In genomic region chr13:113921763-113922162, GRCh38 we compare ENCODE assay signal across 29 cellular contexts. TPM values are rescaled to one million over a fixed set of nuclear protein-coding genes. Genes with fewer than 3 reads are reported as not detected.
"Had no signal": no experiment of that assay in that cellular context is flagged by ENCODE, and none has a peak within 500 bp of the region (broad histone marks: within the 10 kb centered on the region; RNA-seq: fewer than 3 reads in every experiment).

No MANE protein-coding gene starts in this region.

- H3K4me1 ChIP-seq: foreskin keratinocyte had no signal

- H3K36me3 ChIP-seq: brain microvascular endothelial cell, esophagus muscularis mucosa, gastrocnemius medialis, heart left ventricle had no signal

- DNase-seq: activated CD4-positive, alpha-beta memory T cell treated with anti-CD3 and anti-CD28 coated beads, Interleukin-2, amount 10 ng/mL, durations not matched to agents 7 days and 5 days; activated CD4-positive, alpha-beta T cell treated with anti-CD3 and anti-CD28 coated beads for 1 hour; activated CD4-positive, alpha-beta T cell treated with anti-CD3 and anti-CD28 coated beads for 4 hours; activated CD4-positive, alpha-beta T cell treated with anti-CD3 and anti-CD28 coated beads, Interleukin-2, amount 10 ng/mL, durations not matched to agents 7 days and 5 days; activated CD4-positive, alpha-beta T cell treated with anti-CD3 and anti-CD28 coated beads, Interleukin-2, amount 50 U/mL, for 4 hours; activated naive CD4-positive, alpha-beta T cell treated with anti-CD3 and anti-CD28 coated beads for 36 hours; activated T-cell treated with anti-CD3 and anti-CD28 coated beads, Interleukin-2, amount 50 U/mL, for 48 hours; amniotic stem cell; anterior cingulate cortex; brain microvascular endothelial cell; cortex of kidney; dermis blood vessel endothelial cell; effector CD4-positive, alpha-beta T cell; effector memory CD8-positive, alpha-beta T cell; erythroblast; foreskin keratinocyte; glutamatergic neuron; T-helper 2 cell had no signal

- H3K9me3 ChIP-seq: gastrocnemius medialis had no signal

- H3K4me3 Mint-ChIP-seq: activated CD4-positive, alpha-beta memory T cell treated with anti-CD3 and anti-CD28 coated beads, Interleukin-2, amount 10 ng/mL, durations not matched to agents 7 days and 5 days; activated CD4-positive, alpha-beta T cell treated with anti-CD3 and anti-CD28 coated beads, Interleukin-2, amount 10 ng/mL, durations not matched to agents 7 days and 5 days; activated naive CD4-positive, alpha-beta T cell treated with anti-CD3 and anti-CD28 coated beads for 36 hours; activated naive CD8-positive, alpha-beta T cell; activated T-helper 1 cell treated with anti-CD3 and anti-CD28 coated beads, Interleukin-12 subunit alpha, Interleukin-12 subunit beta, Interleukin-2, Interleukin-4 antibody, amounts not matched to agents 30 ng/mL and 10 ng/mL and 1 ng/mL, durations not matched to agents 14 hours and 24 hours and 36 hours; central memory CD8-positive, alpha-beta T cell; effector memory CD8-positive, alpha-beta T cell; WTC11 had no signal

- H3K4me1 Mint-ChIP-seq: activated CD4-positive, alpha-beta memory T cell treated with anti-CD3 and anti-CD28 coated beads, Interleukin-2, amount 10 ng/mL, durations not matched to agents 7 days and 5 days; activated CD4-positive, alpha-beta T cell treated with anti-CD3 and anti-CD28 coated beads, Interleukin-2, amount 10 ng/mL, durations not matched to agents 7 days and 5 days; central memory CD8-positive, alpha-beta T cell had no signal

- H3K27ac Mint-ChIP-seq: activated CD4-positive, alpha-beta memory T cell treated with anti-CD3 and anti-CD28 coated beads, Interleukin-2, amount 10 ng/mL, durations not matched to agents 7 days and 5 days; activated CD4-positive, alpha-beta T cell treated with anti-CD3 and anti-CD28 coated beads, Interleukin-2, amount 10 ng/mL, durations not matched to agents 7 days and 5 days; activated naive CD4-positive, alpha-beta T cell treated with anti-CD3 and anti-CD28 coated beads for 36 hours; activated naive CD8-positive, alpha-beta T cell; activated T-helper 1 cell treated with anti-CD3 and anti-CD28 coated beads, Interleukin-12 subunit alpha, Interleukin-12 subunit beta, Interleukin-2, Interleukin-4 antibody, amounts not matched to agents 30 ng/mL and 10 ng/mL and 1 ng/mL, durations not matched to agents 14 hours and 24 hours and 36 hours; activated T-helper 2 cell treated with anti-CD3 and anti-CD28 coated beads, Interferon-gamma antibody, Interleukin-2, Interleukin-4, amounts not matched to agents 10 μg/mL and 5 μg/mL and 100 μg/mL, durations not matched to agents 14 hours and 24 hours and 36 hours; effector memory CD8-positive, alpha-beta T cell; WTC11 had no signal

- FAIRE-seq: astrocyte, bronchial epithelial cell had no signal

- ATAC-seq: effector memory CD8-positive, alpha-beta T cell; foreskin keratinocyte; gastrocnemius medialis; heart left ventricle; WTC11 had no signal

- H3K27ac ChIP-seq: brain microvascular endothelial cell, esophagus muscularis mucosa, foreskin keratinocyte, gastrocnemius medialis, heart left ventricle, VCaP had no signal

- H3K27me3 ChIP-seq: esophagus muscularis mucosa had no signal

- H3K4me3 ChIP-seq: esophagus muscularis mucosa, gastrocnemius medialis, heart left ventricle had no signal

RNA-seq across cellular contexts. Expression of gene C13orf46, which starts 52.1 kb away (rescaled TPM):
- total RNA-seq: bronchial epithelial cell, foreskin keratinocyte had no signal
